1 cellular context compared by ENCODE assay signal in genomic region chr2:71000780-71001591, GRCh38.
A peak's percentile ranks its signal among the peaks of the same experiment; 100 is the strongest.
TF ChIP-seq lines count a peak whose summit lies in the region.

No MANE protein-coding gene starts in this region.

TF ChIP-seq in HepG2, 621 proteins besides CTCF, POLR2A, EP300 and RAD21 (continued from another document and continues in another):
- peak; percentile 96 for TF ChIP-seq XRCC5 (optimal IDR thresholded peaks at IDR 0.05; ENCODE audit: low read length)
- TF ChIP-seq ZNF263 (CRISPR knock-in tag; IDR thresholded peaks at IDR 0.05), result 0 out of 2 replicates have a peak, but pooled peaks have one; percentile 35
- TF ChIP-seq ZGPAT (CRISPR knock-in tag; IDR thresholded peaks at IDR 0.05), result peak; percentile 82
- no peak for TF ChIP-seq RBM22 (optimal IDR thresholded peaks at IDR 0.05; ENCODE audit: low read length)
- TF ChIP-seq ELF4 (CRISPR knock-in tag; IDR thresholded peaks at IDR 0.05; ENCODE audit: borderline replicate concordance), result peak; percentile 80; the same call in 1 of the 2 replicates
- TF ChIP-seq PRMT3 (CRISPR knock-in tag; IDR thresholded peaks at IDR 0.05; ENCODE audit: borderline replicate concordance, low read depth), result no peak
- no peak for TF ChIP-seq ZNF367 (CRISPR knock-in tag; IDR thresholded peaks at IDR 0.05; ENCODE audit: borderline replicate concordance)
- TF ChIP-seq ZNF576 (CRISPR knock-in tag; IDR thresholded peaks at IDR 0.05), result no peak
- peak; percentile 44; the same call in 1 of the 2 replicates for TF ChIP-seq ZSCAN9 (CRISPR knock-in tag; IDR thresholded peaks at IDR 0.05; ENCODE audit: borderline replicate concordance)
- TF ChIP-seq ZNF317 (CRISPR knock-in tag; IDR thresholded peaks at IDR 0.05), result peak; percentile 90
- TF ChIP-seq PHF20 (CRISPR knock-in tag; IDR thresholded peaks at IDR 0.05), result peak; percentile 70
- TF ChIP-seq E2F2 (CRISPR knock-in tag; IDR thresholded peaks at IDR 0.05; ENCODE audit: borderline replicate concordance), result peak; percentile 69; the same call in 1 of the 2 replicates
- TF ChIP-seq MNT (IDR thresholded peaks at IDR 0.05), result no peak
- peak; percentile 83; the same call in 1 of the 2 replicates for TF ChIP-seq ARHGAP35 (CRISPR knock-in tag; IDR thresholded peaks at IDR 0.05; ENCODE audit: borderline replicate concordance)
- no peak; the same call in 1 of the 2 replicates for TF ChIP-seq ZSCAN5A (CRISPR knock-in tag; IDR thresholded peaks at IDR 0.05; ENCODE audit: borderline replicate concordance)
- TF ChIP-seq DDIT3 (CRISPR knock-in tag; IDR thresholded peaks at IDR 0.05), result no peak
- no peak for TF ChIP-seq KLF12 (CRISPR knock-in tag; IDR thresholded peaks at IDR 0.05; ENCODE audit: borderline replicate concordance)
- TF ChIP-seq KAT8 (CRISPR knock-in tag; IDR thresholded peaks at IDR 0.05), result peak; percentile 93
- no peak for TF ChIP-seq CENPBD1 (CRISPR knock-in tag; IDR thresholded peaks at IDR 0.05; ENCODE audit: borderline replicate concordance, low read depth)
- no peak for TF ChIP-seq ZNF850 (CRISPR knock-in tag; conservative IDR thresholded peaks at IDR 0.05)
- no peak for TF ChIP-seq MTA3 (CRISPR knock-in tag; IDR thresholded peaks at IDR 0.05)
- TF ChIP-seq IRF1 (CRISPR knock-in tag; IDR thresholded peaks at IDR 0.05; ENCODE audit: low read depth), result 0 out of 2 replicates have a peak, but pooled peaks have one; percentile 18
- TF ChIP-seq ARID5B (CRISPR knock-in tag; IDR thresholded peaks at IDR 0.05), result peak; percentile 44; the same call in 1 of the 2 replicates
- no peak for TF ChIP-seq ZNF230 (CRISPR knock-in tag; IDR thresholded peaks at IDR 0.05)
- peak; percentile 36; the same call in 1 of the 2 replicates for TF ChIP-seq ZNF510 (CRISPR knock-in tag; IDR thresholded peaks at IDR 0.05; ENCODE audit: low read depth)
- TF ChIP-seq FOXA3 (CRISPR knock-in tag; IDR thresholded peaks at IDR 0.05), result 0 out of 2 replicates have a peak, but pooled peaks have one; percentile 29
- TF ChIP-seq SATB2 (CRISPR knock-in tag; IDR thresholded peaks at IDR 0.05), result no peak
- TF ChIP-seq ZNF646 (CRISPR knock-in tag; IDR thresholded peaks at IDR 0.05), result no peak
- TF ChIP-seq ZNF44 (CRISPR knock-in tag; IDR thresholded peaks at IDR 0.05), result peak; percentile 57; the same call in 1 of the 2 replicates
- TF ChIP-seq MAZ (IDR thresholded peaks at IDR 0.05; ENCODE audit: borderline replicate concordance, low read depth, low read length), result no peak; the same call in 1 of the 2 replicates
- TF ChIP-seq MAZ (CRISPR knock-in tag; IDR thresholded peaks at IDR 0.05; ENCODE audit: low read depth), result no peak; the same call in 1 of the 2 replicates
- no peak for TF ChIP-seq TFE3 (CRISPR knock-in tag; IDR thresholded peaks at IDR 0.05)
- TF ChIP-seq ATRX (CRISPR knock-in tag; IDR thresholded peaks at IDR 0.05; ENCODE audit: borderline replicate concordance), result no peak
- no peak for TF ChIP-seq EZH2 (conservative IDR thresholded peaks at IDR 0.05; ENCODE audit: low read depth, low read length)
- no peak; the same call in none of the 2 replicates for TF ChIP-seq AHR (CRISPR knock-in tag; IDR thresholded peaks at IDR 0.05)
- TF ChIP-seq RCOR2 (CRISPR knock-in tag; IDR thresholded peaks at IDR 0.05), result no peak
- TF ChIP-seq ZNF33A (CRISPR knock-in tag; IDR thresholded peaks at IDR 0.05; ENCODE audit: borderline replicate concordance), result no peak
- TF ChIP-seq ESRRA (CRISPR knock-in tag; IDR thresholded peaks at IDR 0.05; ENCODE audit: low read depth), result no peak
- no peak for TF ChIP-seq SIN3A (IDR thresholded peaks at IDR 0.05; ENCODE audit: borderline replicate concordance, low read depth, low read length)
